37 cellular contexts compared by ENCODE assay signal in genomic region chr15:72313448-72313840, GRCh38. TPM values are rescaled to one million over a fixed set of nuclear protein-coding genes. Genes with fewer than 3 reads are reported as not detected.
"Had no signal": no experiment of that assay in that cellular context is flagged by ENCODE, and none has a peak within 500 bp of the region (broad histone marks: within the 10 kb centered on the region; RNA-seq: fewer than 3 reads in every experiment).

No MANE protein-coding gene starts in this region.

- H3K27me3 ChIP-seq: brain microvascular endothelial cell, MG63, Peyer's patch had no signal

- H3K36me3 Mint-ChIP-seq: activated CD4-positive, alpha-beta memory T cell treated with anti-CD3 and anti-CD28 coated beads for 36 hours; activated naive CD8-positive, alpha-beta T cell treated with anti-CD3 and anti-CD28 coated beads for 36 hours; T-cell had no signal

- H3K4me1 ChIP-seq: Peyer's patch had no signal

- H3K27me3 Mint-ChIP-seq: activated B cell treated with CpG ODN at 0.5 μM for 24 hours; activated CD4-positive, alpha-beta memory T cell treated with anti-CD3 and anti-CD28 coated beads for 36 hours; T-cell had no signal

- H3K9me3 ChIP-seq: MG63, Peyer's patch had no signal

- H3K4me3 Mint-ChIP-seq: activated B cell treated with CpG ODN at 0.5 μM for 24 hours; activated CD4-positive, alpha-beta memory T cell treated with anti-CD3 and anti-CD28 coated beads for 36 hours; activated naive CD8-positive, alpha-beta T cell treated with anti-CD3 and anti-CD28 coated beads for 36 hours; activated T-cell treated with anti-CD3 and anti-CD28 coated beads, Interleukin-2, amount 50 U/mL, for 4 hours; activated T-helper 1 cell treated with anti-CD3 and anti-CD28 coated beads, Interleukin-12 subunit alpha, Interleukin-12 subunit beta, Interleukin-2, Interleukin-4 antibody, amounts not matched to agents 30 ng/mL and 10 ng/mL and 1 ng/mL, durations not matched to agents 14 hours and 24 hours and 36 hours; T-cell had no signal

- H3K27ac Mint-ChIP-seq: activated B cell treated with CpG ODN at 0.5 μM for 24 hours; activated CD4-positive, alpha-beta memory T cell treated with anti-CD3 and anti-CD28 coated beads for 36 hours; activated naive CD8-positive, alpha-beta T cell treated with anti-CD3 and anti-CD28 coated beads for 36 hours; activated T-helper 1 cell treated with anti-CD3 and anti-CD28 coated beads, Interleukin-12 subunit alpha, Interleukin-12 subunit beta, Interleukin-2, Interleukin-4 antibody, amounts not matched to agents 30 ng/mL and 10 ng/mL and 1 ng/mL, durations not matched to agents 14 hours and 24 hours and 36 hours; T-cell had no signal

- H3K4me1 Mint-ChIP-seq: activated naive CD8-positive, alpha-beta T cell treated with anti-CD3 and anti-CD28 coated beads for 36 hours had no signal

- H3K4me3 ChIP-seq: cardiac muscle cell, MG63, Peyer's patch had no signal

- DNase-seq: activated B cell treated with CpG ODN at 0.5 μM for 24 hours; activated CD4-positive, alpha-beta memory T cell treated with anti-CD3 and anti-CD28 coated beads for 36 hours; activated CD4-positive, alpha-beta T cell treated with anti-CD3 and anti-CD28 coated beads for 4 hours; activated CD4-positive, alpha-beta T cell treated with anti-CD3 and anti-CD28 coated beads, Interleukin-2, amount 50 U/mL, for 1 hour; activated CD4-positive, CD25-positive, alpha-beta regulatory T cell treated with anti-CD3 and anti-CD28 coated beads, Interleukin-2, amount 50 U/mL, for 72 hours; activated CD8-positive, alpha-beta memory T cell treated with anti-CD3 and anti-CD28 coated beads, Interleukin-2, amount 50 U/mL, for 4 hours; activated gamma-delta T cell treated with Interleukin-2 at 50 U/mL for 16 hours; activated naive CD4-positive, alpha-beta T cell treated with anti-CD3 and anti-CD28 coated beads, Interleukin-2, amount 50 U/mL, for 16 hours; activated naive CD8-positive, alpha-beta T cell treated with anti-CD3 and anti-CD28 coated beads for 36 hours; activated T-cell treated with anti-CD3 and anti-CD28 coated beads for 4 hours; activated T-cell treated with anti-CD3 and anti-CD28 coated beads, Interleukin-2, amount 50 U/mL, for 4 hours; amniotic stem cell; aorta; brain microvascular endothelial cell; Kasumi-1; KG1; MG63; NCI-H1048; NCI-H1105 treated with DMSO at 0.1 percent for 48 hours; NCI-H1436; NCI-H1694; NCI-H1930; NCI-H2081 treated with DMSO at 0.1 percent for 48 hours; NCI-H226; NCI-H524 treated with DMSO at 0.1 percent for 48 hours; NK-92 treated with Interleukin-12 subunit alpha and Interleukin-12 subunit beta, amount 100 ng/mL, for 24 hours; PC-3; Peyer's patch; RPMI8226; SIG-M5; T-cell; T-helper 2 cell; T-helper 9 cell had no signal

- H3K9me3 Mint-ChIP-seq: activated B cell treated with CpG ODN at 0.5 μM for 24 hours; activated CD4-positive, alpha-beta memory T cell treated with anti-CD3 and anti-CD28 coated beads for 36 hours; activated naive CD8-positive, alpha-beta T cell treated with anti-CD3 and anti-CD28 coated beads for 36 hours; activated T-cell treated with anti-CD3 and anti-CD28 coated beads, Interleukin-2, amount 50 U/mL, for 4 hours; activated T-helper 1 cell treated with anti-CD3 and anti-CD28 coated beads, Interleukin-12 subunit alpha, Interleukin-12 subunit beta, Interleukin-2, Interleukin-4 antibody, amounts not matched to agents 30 ng/mL and 10 ng/mL and 1 ng/mL, durations not matched to agents 14 hours and 24 hours and 36 hours; T-cell had no signal

- H3K27ac ChIP-seq: brain microvascular endothelial cell, cardiac muscle cell, Peyer's patch, VCaP had no signal

- H3K36me3 ChIP-seq: brain microvascular endothelial cell, cardiac muscle cell, MG63, Peyer's patch had no signal

RNA-seq across cellular contexts. Expression of gene CELF6, which starts 6.5 kb away (rescaled TPM):
- total RNA-seq: PC-3, SK-MEL-5 had no signal

RNA-seq across cellular contexts. Expression of gene PARP6, which starts 41.1 kb away (rescaled TPM):
- total RNA-seq: PC-3 had no signal
